37 cellular contexts compared by ENCODE assay signal in genomic region chr1:153420306-153420705, GRCh38. TPM values are rescaled to one million over a fixed set of nuclear protein-coding genes. Genes with fewer than 3 reads are reported as not detected.
"Had no signal": no experiment of that assay in that cellular context is flagged by ENCODE, and none has a peak within 500 bp of the region (broad histone marks: within the 10 kb centered on the region; RNA-seq: fewer than 3 reads in every experiment).

No MANE protein-coding gene starts in this region.

- H3K9me3 ChIP-seq: adrenal gland, body of pancreas, breast epithelium had no signal

- H3K36me3 Mint-ChIP-seq: activated CD8-positive, alpha-beta memory T cell treated with anti-CD3 and anti-CD28 coated beads, Interleukin-2, amount 10 ng/mL, durations not matched to agents 7 days and 5 days; activated naive CD4-positive, alpha-beta T cell treated with anti-CD3 and anti-CD28 coated beads, Interleukin-2, amount 50 U/mL, for 72 hours; activated naive CD8-positive, alpha-beta T cell treated with anti-CD3 and anti-CD28 coated beads for 36 hours; WTC11 had no signal

- H3K27ac Mint-ChIP-seq: activated CD4-positive, alpha-beta memory T cell treated with anti-CD3 and anti-CD28 coated beads, Interleukin-2, amount 10 ng/mL, durations not matched to agents 7 days and 5 days; activated CD4-positive, alpha-beta T cell treated with anti-CD3 and anti-CD28 coated beads for 36 hours; activated CD4-positive, alpha-beta T cell treated with anti-CD3 and anti-CD28 coated beads, Interleukin-2, amount 10 ng/mL, durations not matched to agents 7 days and 5 days; activated CD8-positive, alpha-beta memory T cell treated with anti-CD3 and anti-CD28 coated beads, Interleukin-2, amount 10 ng/mL, durations not matched to agents 7 days and 5 days; activated CD8-positive, alpha-beta T cell treated with anti-CD3 and anti-CD28 coated beads, Interleukin-2, amount 10 ng/mL, durations not matched to agents 7 days and 5 days; activated naive CD4-positive, alpha-beta T cell treated with anti-CD3 and anti-CD28 coated beads for 36 hours; activated naive CD4-positive, alpha-beta T cell treated with anti-CD3 and anti-CD28 coated beads, Interleukin-2, amount 50 U/mL, for 72 hours; activated naive CD8-positive, alpha-beta T cell treated with anti-CD3 and anti-CD28 coated beads for 36 hours; activated T-cell treated with anti-CD3 and anti-CD28 coated beads, Interleukin-2, amount 50 U/mL, for 72 hours; activated T-helper 1 cell treated with anti-CD3 and anti-CD28 coated beads, Interleukin-12 subunit alpha, Interleukin-12 subunit beta, Interleukin-2, Interleukin-4 antibody, amounts not matched to agents 30 ng/mL and 10 ng/mL and 1 ng/mL, durations not matched to agents 14 hours and 24 hours and 36 hours; activated T-helper 17 cell treated with anti-CD3 and anti-CD28 coated beads, Interleukin-2, amount 50 U/mL, for 72 hours; T-helper 1 cell treated with Interleukin-12 subunit alpha and Interleukin-12 subunit beta and Interleukin-4 antibody, amounts not matched to agents 30 μg/mL and 1 μg/mL, for 36 hours; T-helper 2 cell treated with Interferon-gamma antibody and Interleukin-4, amounts not matched to agents 5 μg/mL and 100 μg/mL, for 36 hours; WTC11 had no signal

- H3K9me3 Mint-ChIP-seq: activated CD4-positive, alpha-beta memory T cell treated with anti-CD3 and anti-CD28 coated beads, Interleukin-2, amount 10 ng/mL, durations not matched to agents 7 days and 5 days; activated CD4-positive, alpha-beta T cell treated with anti-CD3 and anti-CD28 coated beads, Interleukin-2, amount 10 ng/mL, durations not matched to agents 7 days and 5 days; activated naive CD4-positive, alpha-beta T cell treated with anti-CD3 and anti-CD28 coated beads for 36 hours; activated naive CD8-positive, alpha-beta T cell treated with anti-CD3 and anti-CD28 coated beads for 36 hours; activated T-cell treated with anti-CD3 and anti-CD28 coated beads, Interleukin-2, amount 50 U/mL, for 4 hours; activated T-helper 1 cell treated with anti-CD3 and anti-CD28 coated beads, Interleukin-12 subunit alpha, Interleukin-12 subunit beta, Interleukin-2, Interleukin-4 antibody, amounts not matched to agents 30 ng/mL and 10 ng/mL and 1 ng/mL, durations not matched to agents 14 hours and 24 hours and 36 hours; T-helper 1 cell treated with Interleukin-12 subunit alpha and Interleukin-12 subunit beta and Interleukin-4 antibody, amounts not matched to agents 30 μg/mL and 1 μg/mL, for 36 hours; T-helper 2 cell treated with Interferon-gamma antibody and Interleukin-4, amounts not matched to agents 5 μg/mL and 100 μg/mL, for 36 hours; WTC11 had no signal

- H3K27ac ChIP-seq: adrenal gland, body of pancreas, brain microvascular endothelial cell, breast epithelium, VCaP had no signal

- H3K4me1 ChIP-seq: adrenal gland, body of pancreas, breast epithelium had no signal

- H3K4me3 ChIP-seq: adrenal gland, body of pancreas, breast epithelium had no signal

- H3K27me3 ChIP-seq: adrenal gland, brain microvascular endothelial cell had no signal

- H3K4me3 Mint-ChIP-seq: activated CD4-positive, alpha-beta memory T cell treated with anti-CD3 and anti-CD28 coated beads, Interleukin-2, amount 10 ng/mL, durations not matched to agents 7 days and 5 days; activated CD4-positive, alpha-beta T cell treated with anti-CD3 and anti-CD28 coated beads for 36 hours; activated CD4-positive, alpha-beta T cell treated with anti-CD3 and anti-CD28 coated beads, Interleukin-2, amount 10 ng/mL, durations not matched to agents 7 days and 5 days; activated CD8-positive, alpha-beta memory T cell treated with anti-CD3 and anti-CD28 coated beads, Interleukin-2, amount 10 ng/mL, durations not matched to agents 7 days and 5 days; activated CD8-positive, alpha-beta T cell treated with anti-CD3 and anti-CD28 coated beads, Interleukin-2, amount 10 ng/mL, durations not matched to agents 7 days and 5 days; activated naive CD4-positive, alpha-beta T cell treated with anti-CD3 and anti-CD28 coated beads for 36 hours; activated naive CD8-positive, alpha-beta T cell treated with anti-CD3 and anti-CD28 coated beads for 36 hours; activated T-cell treated with anti-CD3 and anti-CD28 coated beads, Interleukin-2, amount 50 U/mL, for 4 hours; activated T-cell treated with anti-CD3 and anti-CD28 coated beads, Interleukin-2, amount 50 U/mL, for 72 hours; activated T-helper 1 cell treated with anti-CD3 and anti-CD28 coated beads, Interleukin-12 subunit alpha, Interleukin-12 subunit beta, Interleukin-2, Interleukin-4 antibody, amounts not matched to agents 30 ng/mL and 10 ng/mL and 1 ng/mL, durations not matched to agents 14 hours and 24 hours and 36 hours; activated T-helper 17 cell treated with anti-CD3 and anti-CD28 coated beads, Interleukin-2, amount 50 U/mL, for 72 hours; T-helper 1 cell treated with Interleukin-12 subunit alpha and Interleukin-12 subunit beta and Interleukin-4 antibody, amounts not matched to agents 30 μg/mL and 1 μg/mL, for 36 hours; T-helper 2 cell treated with Interferon-gamma antibody and Interleukin-4, amounts not matched to agents 5 μg/mL and 100 μg/mL, for 36 hours; WTC11 had no signal

- DNase-seq: activated CD4-positive, alpha-beta T cell treated with anti-CD3 and anti-CD28 coated beads for 1 hour; activated CD4-positive, alpha-beta T cell treated with anti-CD3 and anti-CD28 coated beads for 36 hours; activated CD4-positive, alpha-beta T cell treated with anti-CD3 and anti-CD28 coated beads for 48 hours; activated CD4-positive, alpha-beta T cell treated with anti-CD3 and anti-CD28 coated beads, Interleukin-2, amount 10 ng/mL, durations not matched to agents 7 days and 5 days; activated CD4-positive, alpha-beta T cell treated with anti-CD3 and anti-CD28 coated beads, Interleukin-2, amount 50 U/mL, for 48 hours; activated CD4-positive, CD25-positive, alpha-beta regulatory T cell; activated CD8-positive, alpha-beta memory T cell treated with anti-CD3 and anti-CD28 coated beads, Interleukin-2, amount 10 ng/mL, durations not matched to agents 7 days and 5 days; activated CD8-positive, alpha-beta T cell treated with anti-CD3 and anti-CD28 coated beads, Interleukin-2, amount 10 ng/mL, durations not matched to agents 7 days and 5 days; activated gamma-delta T cell treated with Interleukin-2 at 50 U/mL for 16 hours; activated naive CD4-positive, alpha-beta T cell; activated naive CD4-positive, alpha-beta T cell treated with anti-CD3 and anti-CD28 coated beads for 36 hours; activated naive CD4-positive, alpha-beta T cell treated with anti-CD3 and anti-CD28 coated beads, Interleukin-2, amount 50 U/mL, for 16 hours; activated naive CD8-positive, alpha-beta T cell treated with anti-CD3 and anti-CD28 coated beads for 36 hours; activated T-cell treated with anti-CD3 and anti-CD28 coated beads, Interleukin-2, amount 50 U/mL, for 4 hours; activated T-cell treated with anti-CD3 and anti-CD28 coated beads, Interleukin-2, amount 50 U/mL, for 72 hours; adrenal gland; amniotic stem cell; body of pancreas; brain microvascular endothelial cell; central memory CD4-positive, alpha-beta T cell; SW 1271; T-helper 1 cell; T-helper 2 cell; T-helper 9 cell had no signal

- ATAC-seq: activated CD4-positive, alpha-beta T cell treated with anti-CD3 and anti-CD28 coated beads for 36 hours; activated CD4-positive, CD25-positive, alpha-beta regulatory T cell treated with anti-CD3 and anti-CD28 coated beads, Interleukin-2, amount 50 U/mL, for 24 hours; activated CD8-positive, alpha-beta memory T cell treated with anti-CD3 and anti-CD28 coated beads, Interleukin-2, amount 10 ng/mL, durations not matched to agents 7 days and 5 days; activated CD8-positive, alpha-beta T cell treated with anti-CD3 and anti-CD28 coated beads, Interleukin-2, amount 10 ng/mL, durations not matched to agents 7 days and 5 days; activated naive CD4-positive, alpha-beta T cell treated with anti-CD3 and anti-CD28 coated beads, Interleukin-2, amount 50 U/mL, for 72 hours; activated T-cell treated with anti-CD3 and anti-CD28 coated beads, Interleukin-2, amount 50 U/mL, for 4 hours; activated T-cell treated with anti-CD3 and anti-CD28 coated beads, Interleukin-2, amount 50 U/mL, for 72 hours; activated T-helper 17 cell treated with anti-CD3 and anti-CD28 coated beads, Interleukin-2, amount 50 U/mL, for 72 hours; body of pancreas; WTC11 had no signal

- H3K36me3 ChIP-seq: adrenal gland, brain microvascular endothelial cell, breast epithelium had no signal

- H3K4me1 Mint-ChIP-seq: activated CD4-positive, alpha-beta memory T cell treated with anti-CD3 and anti-CD28 coated beads, Interleukin-2, amount 10 ng/mL, durations not matched to agents 7 days and 5 days; activated CD4-positive, alpha-beta T cell treated with anti-CD3 and anti-CD28 coated beads for 36 hours; activated CD4-positive, alpha-beta T cell treated with anti-CD3 and anti-CD28 coated beads, Interleukin-2, amount 10 ng/mL, durations not matched to agents 7 days and 5 days; activated CD8-positive, alpha-beta memory T cell treated with anti-CD3 and anti-CD28 coated beads, Interleukin-2, amount 10 ng/mL, durations not matched to agents 7 days and 5 days; activated naive CD8-positive, alpha-beta T cell treated with anti-CD3 and anti-CD28 coated beads for 36 hours; activated T-helper 17 cell treated with anti-CD3 and anti-CD28 coated beads, Interleukin-2, amount 50 U/mL, for 72 hours; WTC11 had no signal

RNA-seq across cellular contexts. Expression of gene S100A7A, which starts 4.0 kb away (rescaled TPM):
- total RNA-seq: activated CD4-positive, alpha-beta memory T cell treated with anti-CD3 and anti-CD28 coated beads, Interleukin-2, amount 10 ng/mL, durations not matched to agents 7 days and 5 days; activated CD4-positive, alpha-beta T cell treated with anti-CD3 and anti-CD28 coated beads for 36 hours; activated CD4-positive, alpha-beta T cell treated with anti-CD3 and anti-CD28 coated beads, Interleukin-2, amount 10 ng/mL, durations not matched to agents 7 days and 5 days; activated CD8-positive, alpha-beta memory T cell treated with anti-CD3 and anti-CD28 coated beads, Interleukin-2, amount 10 ng/mL, durations not matched to agents 7 days and 5 days; activated CD8-positive, alpha-beta T cell treated with anti-CD3 and anti-CD28 coated beads, Interleukin-2, amount 10 ng/mL, durations not matched to agents 7 days and 5 days; activated naive CD4-positive, alpha-beta T cell treated with anti-CD3 and anti-CD28 coated beads for 36 hours; activated naive CD4-positive, alpha-beta T cell treated with anti-CD3 and anti-CD28 coated beads, Interleukin-2, amount 50 U/mL, for 72 hours; activated naive CD8-positive, alpha-beta T cell treated with anti-CD3 and anti-CD28 coated beads for 36 hours; activated T-cell treated with anti-CD3 and anti-CD28 coated beads, Interleukin-2, amount 50 U/mL, for 4 hours; activated T-cell treated with anti-CD3 and anti-CD28 coated beads, Interleukin-2, amount 50 U/mL, for 72 hours; activated T-helper 1 cell treated with anti-CD3 and anti-CD28 coated beads, Interleukin-12 subunit alpha, Interleukin-12 subunit beta, Interleukin-2, Interleukin-4 antibody, amounts not matched to agents 30 ng/mL and 10 ng/mL and 1 ng/mL, durations not matched to agents 14 hours and 24 hours and 36 hours; activated T-helper 17 cell treated with anti-CD3 and anti-CD28 coated beads, Interleukin-2, amount 50 U/mL, for 72 hours; adrenal gland; aorta; astrocyte; body of pancreas; breast epithelium; cardiac septum; WTC11 had no signal
- polyA plus RNA-seq: adrenal gland, aorta had no signal

RNA-seq across cellular contexts. Expression of gene S100A8, which starts 29.4 kb away (rescaled TPM):
- total RNA-seq: activated CD4-positive, alpha-beta memory T cell treated with anti-CD3 and anti-CD28 coated beads, Interleukin-2, amount 10 ng/mL, durations not matched to agents 7 days and 5 days; activated CD4-positive, alpha-beta T cell treated with anti-CD3 and anti-CD28 coated beads for 36 hours; activated CD4-positive, alpha-beta T cell treated with anti-CD3 and anti-CD28 coated beads, Interleukin-2, amount 10 ng/mL, durations not matched to agents 7 days and 5 days; activated CD8-positive, alpha-beta memory T cell treated with anti-CD3 and anti-CD28 coated beads, Interleukin-2, amount 10 ng/mL, durations not matched to agents 7 days and 5 days; activated CD8-positive, alpha-beta T cell treated with anti-CD3 and anti-CD28 coated beads, Interleukin-2, amount 10 ng/mL, durations not matched to agents 7 days and 5 days; activated naive CD4-positive, alpha-beta T cell treated with anti-CD3 and anti-CD28 coated beads for 36 hours; activated naive CD4-positive, alpha-beta T cell treated with anti-CD3 and anti-CD28 coated beads, Interleukin-2, amount 50 U/mL, for 72 hours; activated naive CD8-positive, alpha-beta T cell treated with anti-CD3 and anti-CD28 coated beads for 36 hours; activated T-cell treated with anti-CD3 and anti-CD28 coated beads, Interleukin-2, amount 50 U/mL, for 4 hours; activated T-cell treated with anti-CD3 and anti-CD28 coated beads, Interleukin-2, amount 50 U/mL, for 72 hours; activated T-helper 1 cell treated with anti-CD3 and anti-CD28 coated beads, Interleukin-12 subunit alpha, Interleukin-12 subunit beta, Interleukin-2, Interleukin-4 antibody, amounts not matched to agents 30 ng/mL and 10 ng/mL and 1 ng/mL, durations not matched to agents 14 hours and 24 hours and 36 hours; activated T-helper 17 cell treated with anti-CD3 and anti-CD28 coated beads, Interleukin-2, amount 50 U/mL, for 72 hours; astrocyte; WTC11 had no signal

RNA-seq across cellular contexts. Expression of gene S100A7, which starts 40.1 kb away (rescaled TPM):
- total RNA-seq: activated CD4-positive, alpha-beta memory T cell treated with anti-CD3 and anti-CD28 coated beads, Interleukin-2, amount 10 ng/mL, durations not matched to agents 7 days and 5 days; activated CD4-positive, alpha-beta T cell treated with anti-CD3 and anti-CD28 coated beads for 36 hours; activated CD4-positive, alpha-beta T cell treated with anti-CD3 and anti-CD28 coated beads, Interleukin-2, amount 10 ng/mL, durations not matched to agents 7 days and 5 days; activated CD8-positive, alpha-beta memory T cell treated with anti-CD3 and anti-CD28 coated beads, Interleukin-2, amount 10 ng/mL, durations not matched to agents 7 days and 5 days; activated CD8-positive, alpha-beta T cell treated with anti-CD3 and anti-CD28 coated beads, Interleukin-2, amount 10 ng/mL, durations not matched to agents 7 days and 5 days; activated naive CD4-positive, alpha-beta T cell treated with anti-CD3 and anti-CD28 coated beads for 36 hours; activated naive CD4-positive, alpha-beta T cell treated with anti-CD3 and anti-CD28 coated beads, Interleukin-2, amount 50 U/mL, for 72 hours; activated naive CD8-positive, alpha-beta T cell treated with anti-CD3 and anti-CD28 coated beads for 36 hours; activated T-cell treated with anti-CD3 and anti-CD28 coated beads, Interleukin-2, amount 50 U/mL, for 4 hours; activated T-cell treated with anti-CD3 and anti-CD28 coated beads, Interleukin-2, amount 50 U/mL, for 72 hours; activated T-helper 1 cell treated with anti-CD3 and anti-CD28 coated beads, Interleukin-12 subunit alpha, Interleukin-12 subunit beta, Interleukin-2, Interleukin-4 antibody, amounts not matched to agents 30 ng/mL and 10 ng/mL and 1 ng/mL, durations not matched to agents 14 hours and 24 hours and 36 hours; activated T-helper 17 cell treated with anti-CD3 and anti-CD28 coated beads, Interleukin-2, amount 50 U/mL, for 72 hours; adrenal gland; aorta; astrocyte; body of pancreas; breast epithelium; cardiac septum; WTC11 had no signal
- polyA plus RNA-seq: adrenal gland, aorta had no signal

RNA-seq across cellular contexts. Expression of gene S100A12, which starts 44.9 kb away (rescaled TPM):
- total RNA-seq: activated CD4-positive, alpha-beta memory T cell treated with anti-CD3 and anti-CD28 coated beads, Interleukin-2, amount 10 ng/mL, durations not matched to agents 7 days and 5 days; activated CD4-positive, alpha-beta T cell treated with anti-CD3 and anti-CD28 coated beads for 36 hours; activated CD4-positive, alpha-beta T cell treated with anti-CD3 and anti-CD28 coated beads, Interleukin-2, amount 10 ng/mL, durations not matched to agents 7 days and 5 days; activated CD8-positive, alpha-beta memory T cell treated with anti-CD3 and anti-CD28 coated beads, Interleukin-2, amount 10 ng/mL, durations not matched to agents 7 days and 5 days; activated CD8-positive, alpha-beta T cell treated with anti-CD3 and anti-CD28 coated beads, Interleukin-2, amount 10 ng/mL, durations not matched to agents 7 days and 5 days; activated naive CD4-positive, alpha-beta T cell treated with anti-CD3 and anti-CD28 coated beads for 36 hours; activated naive CD4-positive, alpha-beta T cell treated with anti-CD3 and anti-CD28 coated beads, Interleukin-2, amount 50 U/mL, for 72 hours; activated naive CD8-positive, alpha-beta T cell treated with anti-CD3 and anti-CD28 coated beads for 36 hours; activated T-cell treated with anti-CD3 and anti-CD28 coated beads, Interleukin-2, amount 50 U/mL, for 4 hours; activated T-cell treated with anti-CD3 and anti-CD28 coated beads, Interleukin-2, amount 50 U/mL, for 72 hours; activated T-helper 1 cell treated with anti-CD3 and anti-CD28 coated beads, Interleukin-12 subunit alpha, Interleukin-12 subunit beta, Interleukin-2, Interleukin-4 antibody, amounts not matched to agents 30 ng/mL and 10 ng/mL and 1 ng/mL, durations not matched to agents 14 hours and 24 hours and 36 hours; activated T-helper 17 cell treated with anti-CD3 and anti-CD28 coated beads, Interleukin-2, amount 50 U/mL, for 72 hours; astrocyte; body of pancreas; WTC11 had no signal
